Comparison of ENCODE assay signal across 35 cellular contexts in the genomic region with DNA sequence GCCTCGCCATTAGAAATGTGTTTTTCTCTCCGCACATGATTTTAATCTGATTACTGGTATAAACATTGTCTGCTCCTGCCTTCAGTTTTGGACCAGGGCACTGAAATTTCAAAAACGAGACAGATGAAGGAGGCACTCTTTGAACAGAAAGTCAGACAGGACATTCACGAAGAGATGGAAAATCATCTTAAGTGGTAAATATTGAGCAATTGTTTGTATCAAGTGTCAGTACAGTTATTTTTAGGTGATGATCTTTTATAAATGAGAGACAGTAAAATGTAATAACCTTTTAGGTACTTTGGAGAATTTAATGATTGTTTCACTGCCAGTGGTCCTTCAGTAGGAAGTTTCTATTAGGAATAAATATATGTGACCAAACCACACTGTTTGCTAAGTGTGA.
DNase-seq lines count a peak whose midpoint lies in the region; ATAC-seq, FAIRE-seq and TF ChIP-seq lines count a peak whose summit lies in the region.
"Had no signal": no experiment of that assay in that cellular context is flagged by ENCODE, and none has a peak within 500 bp of the region (broad histone marks: within the 10 kb centered on the region; RNA-seq: fewer than 3 reads in every experiment).

No MANE protein-coding gene starts in this region.

- H3K27me3 ChIP-seq in bronchial epithelial cell (ENCODE audit: control insufficient read depth, insufficient read depth, low read length) (no peaks in the 10 kb centered on the region), gastrocnemius medialis (no peaks in the 10 kb centered on the region)
- H3K27me3 ChIP-seq: BE2C; BLaER1; BLaER1 treated with 17β-estradiol and CSF1 and Interleukin-3, amounts not matched to agents 10 nM and 100 nM had no signal

- H3K9me3 ChIP-seq in gastrocnemius medialis, result no peaks in the 10 kb centered on the region
- H3K9me3 ChIP-seq: A549; BE2C; BLaER1; BLaER1 treated with 17β-estradiol and CSF1 and Interleukin-3, amounts not matched to agents 10 nM and 100 nM; Caco-2 had no signal

- no peak for TF ChIP-seq POLR2A in gastrocnemius medialis (IDR thresholded peaks at IDR 0.05)

- no peaks in the 10 kb centered on the region for H3K9me3 Mint-ChIP-seq in activated CD4-positive, alpha-beta T cell treated with anti-CD3 and anti-CD28 coated beads, Interleukin-2, amount 10 ng/mL, durations not matched to agents 24 days and 14 days
- H3K9me3 Mint-ChIP-seq: CD4-positive, alpha-beta T cell; CD8-positive, alpha-beta memory T cell; CD8-positive, alpha-beta T cell had no signal

- H3K36me3 Mint-ChIP-seq in activated CD4-positive, alpha-beta T cell treated with anti-CD3 and anti-CD28 coated beads, Interleukin-2, amount 10 ng/mL, durations not matched to agents 24 days and 14 days (ENCODE audit: low read depth), result no peaks in the 10 kb centered on the region
- H3K36me3 Mint-ChIP-seq: CD14-positive monocyte; CD4-positive, alpha-beta memory T cell; CD4-positive, CD25-positive, alpha-beta regulatory T cell; CD8-positive, alpha-beta memory T cell; CD8-positive, alpha-beta T cell had no signal

- no peak for DNase-seq in bronchial epithelial cell (ENCODE audit: low read depth)
- no peak for DNase-seq in gastrocnemius medialis
- DNase-seq in activated CD4-positive, alpha-beta T cell treated with anti-CD3 and anti-CD28 coated beads for 4 hours, result no peak
- no peak for DNase-seq in activated CD4-positive, alpha-beta T cell treated with anti-CD3 and anti-CD28 coated beads, Interleukin-2, amount 10 ng/mL, durations not matched to agents 24 days and 14 days
- no peak for DNase-seq in NCI-H2171 treated with DMSO at 0.1 percent for 48 hours (lab: John Stamatoyannopoulos, UW)
- DNase-seq: 8988T; ACHN; AML-193; BE2C; C1 segment of cervical spinal cord; Caco-2; Calu3; CD4-positive, alpha-beta memory T cell; CD4-positive, alpha-beta T cell; CD4-positive, CD25-positive, alpha-beta regulatory T cell; CD8-positive, alpha-beta memory T cell; CD8-positive, alpha-beta T cell; COR-L47; DMS 273 treated with DMSO at 0.1 percent for 48 hours; DMS153; DMS53; DMS79; DMS79 treated with DMSO at 0.1 percent for 48 hours; DND-41; EL had no signal

- no peak overlapping the region for H3K27ac Mint-ChIP-seq in activated CD4-positive, alpha-beta T cell treated with anti-CD3 and anti-CD28 coated beads, Interleukin-2, amount 10 ng/mL, durations not matched to agents 24 days and 14 days
- H3K27ac Mint-ChIP-seq: B cell; CD14-positive monocyte; CD4-positive, alpha-beta memory T cell; CD4-positive, alpha-beta T cell; CD4-positive, CD25-positive, alpha-beta regulatory T cell; CD8-positive, alpha-beta memory T cell; CD8-positive, alpha-beta T cell had no signal

- no peak overlapping the region for H3K27ac ChIP-seq in gastrocnemius medialis
- H3K27ac ChIP-seq: 22Rv1; A549; BLaER1; BLaER1 treated with 17β-estradiol and CSF1 and Interleukin-3, amounts not matched to agents 10 nM and 100 nM; C4-2B had no signal

- ATAC-seq in gastrocnemius medialis, result peak; percentile 68 to 69
- ATAC-seq: A549; CD8-positive, alpha-beta T cell had no signal

- no peak overlapping the region for H3K4me3 ChIP-seq in bronchial epithelial cell (ENCODE audit: low read depth, low read length)
- no peak overlapping the region for H3K4me3 ChIP-seq in gastrocnemius medialis
- H3K4me3 ChIP-seq: A549; BLaER1; BLaER1 treated with 17β-estradiol and CSF1 and Interleukin-3, amounts not matched to agents 10 nM and 100 nM had no signal

- H3K36me3 ChIP-seq in bronchial epithelial cell (ENCODE audit: control insufficient read depth, insufficient read depth, low read length), result no peaks in the 10 kb centered on the region
- H3K36me3 ChIP-seq in gastrocnemius medialis, result no peaks in the 10 kb centered on the region
- H3K36me3 ChIP-seq: BE2C; BLaER1; BLaER1 treated with 17β-estradiol and CSF1 and Interleukin-3, amounts not matched to agents 10 nM and 100 nM had no signal

- intact Hi-C loops in gastrocnemius medialis (cut with DNase I; ENCODE audit: low total_unique reads), result no loop called here
- intact Hi-C loops in activated CD4-positive, alpha-beta T cell treated with anti-CD3 and anti-CD28 coated beads, Interleukin-2, amount 10 ng/mL, durations not matched to agents 24 days and 14 days (cut with micrococcal nuclease), result no loop called here

- peaks cover 8% of the 10 kb centered on the region for H3K27me3 Mint-ChIP-seq in activated CD4-positive, alpha-beta T cell treated with anti-CD3 and anti-CD28 coated beads, Interleukin-2, amount 10 ng/mL, durations not matched to agents 24 days and 14 days

- FAIRE-seq in bronchial epithelial cell (lab: Jason Lieb, UNC), result peak; percentile 47
- FAIRE-seq in islet of Langerhans (lab: Jason Lieb, UNC), result peak; percentile 61
- FAIRE-seq: A204.1, A549, D721Med had no signal

- TF ChIP-seq CTCF in bronchial epithelial cell (IDR thresholded peaks at IDR 0.05; ENCODE audit: insufficient read depth, low read length, severe bottlenecking) (no peak), gastrocnemius medialis (IDR thresholded peaks at IDR 0.05 in 4 of 5, conservative IDR thresholded peaks at IDR 0.05 in 1 of 5) (no peak)

- H3K4me1 ChIP-seq in gastrocnemius medialis, result peaks cover 5 to 7% of the 10 kb centered on the region in 2 donors
- H3K4me1 ChIP-seq: A549; BE2C; BLaER1; BLaER1 treated with 17β-estradiol and CSF1 and Interleukin-3, amounts not matched to agents 10 nM and 100 nM; Caco-2 had no signal

- in situ Hi-C loops in gastrocnemius medialis (cut with MboI; ENCODE audit: low sequenced_read_pairs in 4 of 4), result no loop called here

- H3K4me3 Mint-ChIP-seq in activated CD4-positive, alpha-beta T cell treated with anti-CD3 and anti-CD28 coated beads, Interleukin-2, amount 10 ng/mL, durations not matched to agents 24 days and 14 days, result no peak overlapping the region
- H3K4me3 Mint-ChIP-seq: B cell; CD14-positive monocyte; CD4-positive, alpha-beta memory T cell; CD4-positive, alpha-beta T cell; CD8-positive, alpha-beta memory T cell; CD8-positive, alpha-beta T cell had no signal

- H3K4me1 Mint-ChIP-seq in activated CD4-positive, alpha-beta T cell treated with anti-CD3 and anti-CD28 coated beads, Interleukin-2, amount 10 ng/mL, durations not matched to agents 24 days and 14 days, result no peaks in the 10 kb centered on the region
- H3K4me1 Mint-ChIP-seq: B cell; CD14-positive monocyte; CD4-positive, alpha-beta memory T cell; CD4-positive, CD25-positive, alpha-beta regulatory T cell; CD8-positive, alpha-beta memory T cell had no signal
